ENCODE assay signal across 23 cellular contexts in genomic region chr10:123427386-123427785, GRCh38.
DNase-seq lines count a peak whose midpoint lies in the region; ATAC-seq, FAIRE-seq and TF ChIP-seq lines count a peak whose summit lies in the region.
"Had no signal": no experiment of that assay in that cellular context is flagged by ENCODE, and none has a peak within 500 bp of the region (broad histone marks: within the 10 kb centered on the region; RNA-seq: fewer than 3 reads in every experiment).

No MANE protein-coding gene starts in this region.

- FAIRE-seq in urothelium cell line (lab: Jason Lieb, UNC) = no peak
- FAIRE-seq: endometrium, frontal cortex had no signal

- TF ChIP-seq CTCF in heart left ventricle (IDR thresholded peaks at IDR 0.05) = no peak
- TF ChIP-seq CTCF in epithelial cell of proximal tubule (conservative IDR thresholded peaks at IDR 0.05; ENCODE audit: low read depth, low read length) = peak; percentile 37

- no peak overlapping the region for H3K27ac ChIP-seq in heart left ventricle
- H3K27ac ChIP-seq: vagina had no signal

- H3K36me3 ChIP-seq in heart left ventricle = no peaks in the 10 kb centered on the region
- H3K36me3 ChIP-seq: MG63, vagina had no signal

- no peak overlapping the region for H3K4me3 ChIP-seq in heart left ventricle
- no peak overlapping the region for H3K4me3 ChIP-seq in epithelial cell of proximal tubule (ENCODE audit: low read depth, low read length)
- H3K4me3 ChIP-seq: lung, MG63, vagina had no signal

- intact Hi-C loops in Right ventricle myocardium superior (cut with DNase I) = no loop called here
- intact Hi-C loops in heart left ventricle (cut with DNase I) = no loop called here

- H3K27me3 ChIP-seq in heart left ventricle = peaks cover 0 to 5% (median 0%) of the 10 kb centered on the region in 9 donors
- H3K27me3 ChIP-seq: vagina had no signal

- DNase-seq in Right ventricle myocardium superior (peak; percentile 54), heart left ventricle (no peak), NOMO-1 treated with DMSO at 0.1 percent for 48 hours (lab: John Stamatoyannopoulos, UW; ENCODE audit: unreplicated experiment) (peak; percentile 90), epithelial cell of proximal tubule (ENCODE audit: low read depth) (peak; percentile 19), urothelium cell line (ENCODE audit: low spot score) (peak; percentile 12)
- DNase-seq in activated CD4-positive, alpha-beta T cell treated with anti-CD3 and anti-CD28 coated beads for 1 hour = no peak
- DNase-seq: ACHN; activated gamma-delta T cell treated with Interleukin-2 at 50 U/mL for 16 hours; CD8-positive, alpha-beta memory T cell; cerebellar nuclear complex; MG63; naive thymus-derived CD4-positive, alpha-beta T cell; NCI-H2081 treated with DMSO at 0.1 percent for 48 hours; NCI-H69; stimulated activated CD4-positive, alpha-beta T cell treated with anti-CD3 and anti-CD28 coated beads, Interleukin-15, amount 100 ng/mL, for 24 hours; stimulated activated naive CD8-positive, alpha-beta T cell treated with anti-CD3 and anti-CD28 coated beads, Interleukin-15, Interleukin-2, amounts not matched to agents 100 U/mL and 50 U/mL, for 24 hours; T-helper 2 cell had no signal

- H3K4me1 ChIP-seq in heart left ventricle = no peaks in the 10 kb centered on the region
- H3K4me1 ChIP-seq: vagina had no signal

- ATAC-seq in Right ventricle myocardium superior (ENCODE audit: poor library complexity) (no peak), heart left ventricle (no peak), HG02763 (IDR thresholded peaks at IDR 0.05; ENCODE audit: unreplicated experiment) (no peak), HG03175 (IDR thresholded peaks at IDR 0.05; ENCODE audit: unreplicated experiment) (no peak)
- ATAC-seq: naive thymus-derived CD4-positive, alpha-beta T cell; stimulated activated naive CD8-positive, alpha-beta T cell treated with anti-CD3 and anti-CD28 coated beads, Interleukin-15, Interleukin-2, amounts not matched to agents 100 U/mL and 50 U/mL, for 24 hours had no signal

- peaks cover 0 to 8% (median 0%) of the 10 kb centered on the region in 12 donors for H3K9me3 ChIP-seq in heart left ventricle
- H3K9me3 ChIP-seq: MG63, vagina had no signal

- WGBS in heart left ventricle, 4 donors = 72 to 82% (median 77%) methylated on average over 9 of the region's 9 CpGs

- TF ChIP-seq POLR2A in heart left ventricle (IDR thresholded peaks at IDR 0.05) = no peak

Comparison
In these comparisons a context has a peak if more than half of its experiments do, and no peak if none do; other contexts are left out.
1. DNase-seq: peak in Right ventricle myocardium superior (single experiment), NOMO-1 treated with DMSO at 0.1 percent for 48 hours (single experiment), epithelial cell of proximal tubule (single experiment) and urothelium cell line (single experiment); none in heart left ventricle (0 of 5) and activated CD4-positive, alpha-beta T cell treated with anti-CD3 and anti-CD28 coated beads for 1 hour (single experiment).